Comparison of ENCODE assay signal across 1 cellular context in the genomic region with DNA sequence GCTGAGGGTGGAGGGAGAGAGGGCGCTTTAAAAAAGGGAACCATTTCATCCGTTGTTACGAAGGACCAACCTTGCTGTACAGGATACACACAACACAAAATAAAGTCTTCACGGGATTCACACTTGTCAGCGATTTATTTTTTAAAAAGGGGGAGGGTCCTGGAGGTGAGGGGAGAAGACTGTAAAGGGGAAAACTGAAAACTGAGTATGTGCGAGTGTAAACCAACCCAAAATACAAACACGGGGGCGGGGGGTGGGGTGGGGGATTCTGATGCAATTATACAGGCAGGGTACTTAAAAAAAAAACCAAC.
TF ChIP-seq lines count a peak whose summit lies in the region.

No MANE protein-coding gene starts in this region.

TF ChIP-seq in WTC11, 78 proteins besides CTCF, POLR2A, EP300 and RAD21 (continued from another document):
- TF ChIP-seq, protein P1, sequence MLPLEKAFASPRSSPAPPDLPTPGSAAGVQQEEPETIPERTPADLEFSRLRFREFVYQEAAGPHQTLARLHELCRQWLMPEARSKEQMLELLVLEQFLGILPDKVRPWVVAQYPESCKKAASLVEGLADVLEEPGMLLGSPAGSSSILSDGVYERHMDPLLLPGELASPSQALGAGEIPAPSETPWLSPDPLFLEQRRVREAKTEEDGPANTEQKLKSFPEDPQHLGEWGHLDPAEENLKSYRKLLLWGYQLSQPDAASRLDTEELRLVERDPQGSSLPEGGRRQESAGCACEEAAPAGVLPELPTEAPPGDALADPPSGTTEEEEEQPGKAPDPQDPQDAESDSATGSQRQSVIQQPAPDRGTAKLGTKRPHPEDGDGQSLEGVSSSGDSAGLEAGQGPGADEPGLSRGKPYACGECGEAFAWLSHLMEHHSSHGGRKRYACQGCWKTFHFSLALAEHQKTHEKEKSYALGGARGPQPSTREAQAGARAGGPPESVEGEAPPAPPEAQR (CRISPR knock-in tag; IDR thresholded peaks at IDR 0.05), result no peak
- TF ChIP-seq CREB1 (CRISPR knock-in tag; IDR thresholded peaks at IDR 0.05), result no peak
- TF ChIP-seq PRRX2 (CRISPR knock-in tag; IDR thresholded peaks at IDR 0.05), result no peak
- TF ChIP-seq, protein P2, sequence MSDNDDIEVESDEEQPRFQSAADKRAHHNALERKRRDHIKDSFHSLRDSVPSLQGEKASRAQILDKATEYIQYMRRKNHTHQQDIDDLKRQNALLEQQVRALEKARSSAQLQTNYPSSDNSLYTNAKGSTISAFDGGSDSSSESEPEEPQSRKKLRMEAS (CRISPR knock-in tag; IDR thresholded peaks at IDR 0.05), result no peak
- TF ChIP-seq, protein P3, sequence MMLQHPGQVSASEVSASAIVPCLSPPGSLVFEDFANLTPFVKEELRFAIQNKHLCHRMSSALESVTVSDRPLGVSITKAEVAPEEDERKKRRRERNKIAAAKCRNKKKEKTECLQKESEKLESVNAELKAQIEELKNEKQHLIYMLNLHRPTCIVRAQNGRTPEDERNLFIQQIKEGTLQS (CRISPR knock-in tag; conservative IDR thresholded peaks at IDR 0.05), result no peak
- TF ChIP-seq, protein P4, sequence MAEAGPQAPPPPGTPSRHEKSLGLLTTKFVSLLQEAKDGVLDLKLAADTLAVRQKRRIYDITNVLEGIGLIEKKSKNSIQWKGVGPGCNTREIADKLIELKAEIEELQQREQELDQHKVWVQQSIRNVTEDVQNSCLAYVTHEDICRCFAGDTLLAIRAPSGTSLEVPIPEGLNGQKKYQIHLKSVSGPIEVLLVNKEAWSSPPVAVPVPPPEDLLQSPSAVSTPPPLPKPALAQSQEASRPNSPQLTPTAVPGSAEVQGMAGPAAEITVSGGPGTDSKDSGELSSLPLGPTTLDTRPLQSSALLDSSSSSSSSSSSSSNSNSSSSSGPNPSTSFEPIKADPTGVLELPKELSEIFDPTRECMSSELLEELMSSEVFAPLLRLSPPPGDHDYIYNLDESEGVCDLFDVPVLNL (CRISPR knock-in tag; IDR thresholded peaks at IDR 0.05; ENCODE audit: borderline replicate concordance, low read depth), result no peak
- TF ChIP-seq, protein P5, sequence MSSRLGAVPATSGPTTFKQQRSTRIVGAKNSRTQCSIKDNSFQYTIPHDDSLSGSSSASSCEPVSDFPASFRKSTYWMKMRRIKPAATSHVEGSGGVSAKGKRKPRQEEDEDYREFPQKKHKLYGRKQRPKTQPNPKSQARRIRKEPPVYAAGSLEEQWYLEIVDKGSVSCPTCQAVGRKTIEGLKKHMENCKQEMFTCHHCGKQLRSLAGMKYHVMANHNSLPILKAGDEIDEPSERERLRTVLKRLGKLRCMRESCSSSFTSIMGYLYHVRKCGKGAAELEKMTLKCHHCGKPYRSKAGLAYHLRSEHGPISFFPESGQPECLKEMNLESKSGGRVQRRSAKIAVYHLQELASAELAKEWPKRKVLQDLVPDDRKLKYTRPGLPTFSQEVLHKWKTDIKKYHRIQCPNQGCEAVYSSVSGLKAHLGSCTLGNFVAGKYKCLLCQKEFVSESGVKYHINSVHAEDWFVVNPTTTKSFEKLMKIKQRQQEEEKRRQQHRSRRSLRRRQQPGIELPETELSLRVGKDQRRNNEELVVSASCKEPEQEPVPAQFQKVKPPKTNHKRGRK (CRISPR knock-in tag; IDR thresholded peaks at IDR 0.05; ENCODE audit: borderline replicate concordance), result no peak
- no peak for TF ChIP-seq NR2C2 (CRISPR knock-in tag; IDR thresholded peaks at IDR 0.05)
- no peak for TF ChIP-seq IRF2 (CRISPR knock-in tag; IDR thresholded peaks at IDR 0.05; ENCODE audit: borderline replicate concordance, low read depth)
TF ChIP-seq in WTC11: peak in this region for 0.
